8 cellular contexts compared by ENCODE assay signal in genomic region chr17:76709077-76709950, GRCh38. TPM values are rescaled to one million over a fixed set of nuclear protein-coding genes. Genes with fewer than 3 reads are reported as not detected.
DNase-seq lines count a peak whose midpoint lies in the region; ATAC-seq and TF ChIP-seq lines count a peak whose summit lies in the region.

No MANE protein-coding gene starts in this region.

- TF ChIP-seq CTCF in tibial nerve (IDR thresholded peaks at IDR 0.05): peak in 1 of 5 experiments; percentile 16

- peaks cover 0 to 16% (median 0%) of the 10 kb centered on the region in 3 donors for H3K36me3 ChIP-seq in tibial nerve

- peak overlapping the region; percentile 72 to 73 for H3K4me3 Mint-ChIP-seq in effector memory CD8-positive, alpha-beta T cell

- peak overlapping the region; percentile 55 to 91 (median 62) for H3K4me3 ChIP-seq in tibial nerve

- DNase-seq in G401 (ENCODE audit: low spot score): peak; percentile 70
- DNase-seq in effector memory CD8-positive, alpha-beta T cell: no peak
- peak; percentile 67 for DNase-seq in medulla oblongata (ENCODE audit: extremely low spot score)
- peak; percentile 83 to 89 for DNase-seq in tibial nerve (ENCODE audit: low spot score in 2 of 2)
- no peak for DNase-seq in NK-92 (lab: John Stamatoyannopoulos, UW; ENCODE audit: unreplicated experiment)

- no peaks in the 10 kb centered on the region for H3K9me3 Mint-ChIP-seq in effector memory CD8-positive, alpha-beta T cell

- TF ChIP-seq EP300 in tibial nerve (IDR thresholded peaks at IDR 0.05): peak in 1 of 2 donors; percentile 90

- in situ Hi-C loops in G401 (cut with HindIII; ENCODE audit: low sequenced_read_pairs): no loop called here

- H3K27ac ChIP-seq in tibial nerve: peak overlapping the region; percentile 90 to 98 (median 95)

- peaks cover 21% of the 10 kb centered on the region for H3K36me3 Mint-ChIP-seq in effector memory CD8-positive, alpha-beta T cell (ENCODE audit: insufficient read depth)

- no peaks in the 10 kb centered on the region for H3K9me3 ChIP-seq in tibial nerve

- H3K27me3 ChIP-seq in tibial nerve: no peaks in the 10 kb centered on the region

- TF ChIP-seq POLR2A in tibial nerve (IDR thresholded peaks at IDR 0.05): peak; percentile 30 to 65

- H3K4me1 Mint-ChIP-seq in effector memory CD8-positive, alpha-beta T cell (ENCODE audit: low read depth in 2 of 2): peaks cover 24 to 30% of the 10 kb centered on the region in 2 donors

- ATAC-seq in effector memory CD8-positive, alpha-beta T cell (replicated peaks): no peak
- ATAC-seq in GM21360 (IDR thresholded peaks at IDR 0.05; ENCODE audit: unreplicated experiment): no peak
- ATAC-seq in HG03196 (IDR thresholded peaks at IDR 0.05; ENCODE audit: unreplicated experiment): no peak

- peak overlapping the region; percentile 49 to 60 for H3K27ac Mint-ChIP-seq in effector memory CD8-positive, alpha-beta T cell

- H3K4me1 ChIP-seq in tibial nerve: peaks cover 0 to 52% (median 24%) of the 10 kb centered on the region in 4 donors

- no peaks in the 10 kb centered on the region for H3K27me3 Mint-ChIP-seq in effector memory CD8-positive, alpha-beta T cell

- WGBS in tibial nerve, 2 donors: 26 to 33% methylated on average over 29 of the region's 29 CpGs

TF ChIP-seq in PFSK-1, 5 proteins besides CTCF, POLR2A, EP300 and RAD21:
- TF ChIP-seq SIN3A (IDR thresholded peaks at IDR 0.05; ENCODE audit: borderline replicate concordance, insufficient read depth, low read length) (peak; percentile 59; the same call in 1 of the 2 replicates), FOXP2 (optimal IDR thresholded peaks at IDR 0.05; ENCODE audit: borderline replicate concordance, extremely low read depth, extremely low read length, insufficient read depth) (no peak), TAF1 (IDR thresholded peaks at IDR 0.05; ENCODE audit: borderline replicate concordance, insufficient read depth, low read length) (no peak), POLR2AphosphoS5 (IDR thresholded peaks at IDR 0.05; ENCODE audit: low read depth, low read length) (no peak)
- TF ChIP-seq, protein P1, sequence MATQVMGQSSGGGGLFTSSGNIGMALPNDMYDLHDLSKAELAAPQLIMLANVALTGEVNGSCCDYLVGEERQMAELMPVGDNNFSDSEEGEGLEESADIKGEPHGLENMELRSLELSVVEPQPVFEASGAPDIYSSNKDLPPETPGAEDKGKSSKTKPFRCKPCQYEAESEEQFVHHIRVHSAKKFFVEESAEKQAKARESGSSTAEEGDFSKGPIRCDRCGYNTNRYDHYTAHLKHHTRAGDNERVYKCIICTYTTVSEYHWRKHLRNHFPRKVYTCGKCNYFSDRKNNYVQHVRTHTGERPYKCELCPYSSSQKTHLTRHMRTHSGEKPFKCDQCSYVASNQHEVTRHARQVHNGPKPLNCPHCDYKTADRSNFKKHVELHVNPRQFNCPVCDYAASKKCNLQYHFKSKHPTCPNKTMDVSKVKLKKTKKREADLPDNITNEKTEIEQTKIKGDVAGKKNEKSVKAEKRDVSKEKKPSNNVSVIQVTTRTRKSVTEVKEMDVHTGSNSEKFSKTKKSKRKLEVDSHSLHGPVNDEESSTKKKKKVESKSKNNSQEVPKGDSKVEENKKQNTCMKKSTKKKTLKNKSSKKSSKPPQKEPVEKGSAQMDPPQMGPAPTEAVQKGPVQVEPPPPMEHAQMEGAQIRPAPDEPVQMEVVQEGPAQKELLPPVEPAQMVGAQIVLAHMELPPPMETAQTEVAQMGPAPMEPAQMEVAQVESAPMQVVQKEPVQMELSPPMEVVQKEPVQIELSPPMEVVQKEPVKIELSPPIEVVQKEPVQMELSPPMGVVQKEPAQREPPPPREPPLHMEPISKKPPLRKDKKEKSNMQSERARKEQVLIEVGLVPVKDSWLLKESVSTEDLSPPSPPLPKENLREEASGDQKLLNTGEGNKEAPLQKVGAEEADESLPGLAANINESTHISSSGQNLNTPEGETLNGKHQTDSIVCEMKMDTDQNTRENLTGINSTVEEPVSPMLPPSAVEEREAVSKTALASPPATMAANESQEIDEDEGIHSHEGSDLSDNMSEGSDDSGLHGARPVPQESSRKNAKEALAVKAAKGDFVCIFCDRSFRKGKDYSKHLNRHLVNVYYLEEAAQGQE (IDR thresholded peaks at IDR 0.05; ENCODE audit: insufficient read depth in 1 of 2, low read depth in 2 of 2, low read length in 2 of 2): no peak

RNA-seq across cellular contexts. Expression of gene MXRA7, which starts 1.5 kb away (rescaled TPM):
- 93.4 and 96.7 TPM in 2 replicates for total RNA-seq in G401 (2014; rRNA removed; shearing (Covaris generic))
- 191 TPM for polyA plus RNA-seq in PFSK-1 (2012; ENCODE audit: insufficient read length, low read depth)
- 100 to 1,000 TPM; 124 to 230 (median 197) TPM for total RNA-seq in tibial nerve

RNA-seq across cellular contexts. Expression of gene JMJD6, which starts 17.1 kb away (rescaled TPM):
- total RNA-seq in G401 (2014; rRNA removed; shearing (Covaris generic)): 14.6 and 31.9 TPM in 2 replicates
- 104 TPM for polyA plus RNA-seq in PFSK-1 (2012; ENCODE audit: insufficient read length, low read depth)
- total RNA-seq in tibial nerve: 10 to 100 TPM; 14.0 to 45.0 (median 34.2) TPM

RNA-seq across cellular contexts. Expression of gene METTL23, which starts 17.3 kb away (rescaled TPM):
- total RNA-seq in G401 (2014; rRNA removed; shearing (Covaris generic)): 25.9 and 34.6 TPM in 2 replicates
- 35.7 TPM for polyA plus RNA-seq in PFSK-1 (2012; ENCODE audit: insufficient read length, low read depth)
- total RNA-seq in tibial nerve: 10 to 100 TPM; 27.8 to 50.2 (median 30.8) TPM

RNA-seq across cellular contexts. Expression of gene SRSF2, which starts 27.8 kb away (rescaled TPM):
- 369 and 387 TPM in 2 replicates for total RNA-seq in G401 (2014; rRNA removed; shearing (Covaris generic))
- 221 TPM for polyA plus RNA-seq in PFSK-1 (2012; ENCODE audit: insufficient read length, low read depth)
- total RNA-seq in tibial nerve: 100 to 1,000 TPM; 196 to 452 (median 271) TPM

RNA-seq across cellular contexts. Expression of gene MFSD11, which starts 28.6 kb away (rescaled TPM):
- total RNA-seq in G401 (2014; rRNA removed; shearing (Covaris generic)): 11.5 and 45.7 TPM in 2 replicates
- polyA plus RNA-seq in PFSK-1 (2012; ENCODE audit: insufficient read length, low read depth): 8.5 TPM
- total RNA-seq in tibial nerve: 10 to 100 TPM; 25.8 to 61.0 (median 37.1) TPM

Comparison
In these comparisons a context has a peak if more than half of its experiments do, and no peak if none do; other contexts are left out.
1. DNase-seq: peak in G401 (single experiment), medulla oblongata (single experiment) and tibial nerve (2 of 2); none in effector memory CD8-positive, alpha-beta T cell (0 of 3) and NK-92 (single experiment).